In the genomic region with DNA sequence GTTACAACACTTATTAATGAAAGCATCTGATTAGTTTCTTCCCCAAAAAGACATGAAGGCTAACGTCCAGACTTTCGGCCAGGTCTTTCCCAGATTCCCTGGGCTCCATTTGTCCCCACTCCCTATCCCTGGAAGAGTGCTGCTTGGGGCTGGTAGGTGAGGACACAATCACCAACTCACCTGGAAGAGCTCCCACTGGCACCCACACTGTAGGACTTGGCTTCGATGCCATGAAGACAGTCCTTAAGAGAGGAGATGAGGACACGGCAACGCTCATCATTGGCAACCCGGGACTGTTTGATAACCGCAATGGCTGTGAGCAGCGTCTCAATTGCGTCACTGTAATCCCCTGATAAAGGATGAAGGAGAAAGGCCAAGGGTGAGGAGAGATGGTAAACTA, we compare ENCODE assay signal across 17 cellular contexts. TPM values are rescaled to one million over a fixed set of nuclear protein-coding genes. Genes with fewer than 3 reads are reported as not detected.
DNase-seq lines count a peak whose midpoint lies in the region; ATAC-seq, FAIRE-seq and TF ChIP-seq lines count a peak whose summit lies in the region.
"Had no signal": no experiment of that assay in that cellular context is flagged by ENCODE, and none has a peak within 500 bp of the region (broad histone marks: within the 10 kb centered on the region; RNA-seq: fewer than 3 reads in every experiment).

No MANE protein-coding gene starts in this region.

- no TSS peak for BruUV-seq in GM12878 (replicated peaks; lab: Mats Ljungman, UMichigan)

- CTCF ChIA-PET in GM12878 (lab: Yijun Ruan, JAX) = interaction anchor here (0.6 to 1.0 kb wide), 2 partner anchors 26 to 50 kb away, joined by 3 read pairs; partner anchors contain the start of genes CYB561A3 and TMEM138

- RAD21 ChIA-PET in GM12878 (lab: Charles Lee; ENCODE audit: unreplicated experiment) = no interaction called here

- POLR2A ChIA-PET in GM12878 (lab: Charles Lee) = no interaction called here

- TF ChIP-seq CTCF in GM12878 (IDR thresholded peaks at IDR 0.05 in 2 of 3, conservative IDR thresholded peaks at IDR 0.05 in 1 of 3; ENCODE audit: control insufficient read depth in 2 of 3, extremely low read depth in 1 of 3, insufficient read depth in 1 of 3, low read depth in 3 of 3, low read length in 3 of 3) (no peak), osteoblast (IDR thresholded peaks at IDR 0.05; ENCODE audit: extremely low read depth, low read depth, low read length) (no peak)

- no peak for DNase-seq in GM12878 (ENCODE audit: low read depth, low spot score)
- DNase-seq in osteoblast (ENCODE audit: insufficient read length, low spot score, missing footprints) = no peak
- DNase-seq in activated CD8-positive, alpha-beta memory T cell treated with anti-CD3 and anti-CD28 coated beads, Interleukin-2, amount 50 U/mL, for 4 hours = no peak
- DNase-seq: CD4-positive, alpha-beta T cell; EL; HFFc6; NCI-H1048; NCI-H1436 treated with DMSO at 0.1 percent for 48 hours; NCI-H2029 treated with DMSO at 0.1 percent for 48 hours; NCI-H2171 treated with DMSO at 0.1 percent for 48 hours; NCI-H446 treated with DMSO at 0.1 percent for 48 hours; NCI-H748 treated with DMSO at 0.1 percent for 48 hours; RPMI8226; SIG-M5 had no signal

- H2AFZ ChIP-seq in GM12878 (ENCODE audit: control insufficient read depth, low read depth, low read length) = no peak overlapping the region
- no peak overlapping the region for H2AFZ ChIP-seq in osteoblast (ENCODE audit: low read length)

- no peak overlapping the region for H3K4me2 ChIP-seq in GM12878 (ENCODE audit: control insufficient read depth, insufficient read depth)
- no peak overlapping the region for H3K4me2 ChIP-seq in osteoblast (ENCODE audit: insufficient read depth, low read length)
- H3K4me2 ChIP-seq: KMS-11 had no signal

- no peak for TF ChIP-seq EP300 in GM12878 (IDR thresholded peaks at IDR 0.05; ENCODE audit: borderline replicate concordance in 1 of 2, control insufficient read depth in 1 of 2, low read depth in 2 of 2, low read length in 2 of 2)

- in situ Hi-C loops in GM12878 (cut with MboI) = no loop called here

- H3K9me3 ChIP-seq in GM12878 (replicated peaks; ENCODE audit: control insufficient read depth, insufficient read depth, low read length) (no peaks in the 10 kb centered on the region), osteoblast (ENCODE audit: low read depth, low read length) (no peaks in the 10 kb centered on the region)

- 85% methylated on average over 9 of the region's 9 CpGs for WGBS in GM12878 (ENCODE audit: insufficient coverage, insufficient replicate concordance, low lambda C conversion rate, missing lambda C conversion rate)

- H3K27me3 ChIP-seq in GM12878 (replicated peaks in 1 of 2; ENCODE audit: control insufficient read depth in 2 of 2, insufficient read depth in 2 of 2, low read length in 1 of 2) (no peaks in the 10 kb centered on the region), osteoblast (ENCODE audit: insufficient read depth, low read length) (no peaks in the 10 kb centered on the region)

- TF ChIP-seq RAD21 in GM12878 (IDR thresholded peaks at IDR 0.05; ENCODE audit: insufficient read depth, low read depth, low read length) = no peak

- H3K4me3 ChIP-seq in GM12878 (no peak overlapping the region), osteoblast (ENCODE audit: insufficient read depth, low read length) (no peak overlapping the region)

- H3K36me3 ChIP-seq in GM12878 (ENCODE audit: control insufficient read depth in 2 of 2, insufficient read depth in 2 of 2, low read length in 1 of 2) (peaks cover 27 to 50% of the 10 kb centered on the region in 2 experiments), osteoblast (ENCODE audit: insufficient read depth, low read length) (peaks cover 92% of the 10 kb centered on the region)

- no peak for ATAC-seq in GM12878

- FAIRE-seq in GM12878 (lab: Jason Lieb, UNC) = no peak
- FAIRE-seq: GM19239, H54 had no signal

- peak; percentile 64 for TF ChIP-seq POLR2A in GM12878 (IDR thresholded peaks at IDR 0.05; ENCODE audit: low read depth, low read length)

- H3K27ac ChIP-seq in GM12878 (ENCODE audit: control insufficient read depth, insufficient read depth) (no peak overlapping the region), osteoblast (ENCODE audit: low read depth, low read length) (peak overlapping the region; percentile 7)
- H3K27ac ChIP-seq: KMS-11 had no signal

- intact Hi-C loops in GM12878 (cut with micrococcal nuclease; ENCODE audit: unreplicated experiment) = no loop called here

- no peak overlapping the region for H3K9ac ChIP-seq in GM12878 (ENCODE audit: control insufficient read depth, insufficient read depth, low read length)
- H3K9ac ChIP-seq: KMS-11 had no signal

- H4K20me1 ChIP-seq in GM12878 (ENCODE audit: control insufficient read depth, insufficient read depth) (no peaks in the 10 kb centered on the region; the same call in 1 of the 2 replicates), osteoblast (ENCODE audit: insufficient read depth, low read length) (peaks cover 4% of the 10 kb centered on the region)

- SMC1A ChIA-PET in GM12878 (lab: Charles Lee; ENCODE audit: uncharacterized antibody, unreplicated experiment) = interaction anchor here (1.0 kb wide), 1 partner anchor 10 kb away, joined by 3 read pairs; no protein-coding TSS in a partner anchor

- H3K4me1 ChIP-seq in GM12878 (ENCODE audit: control insufficient read depth, insufficient read depth, low read length) (no peaks in the 10 kb centered on the region), osteoblast (ENCODE audit: insufficient read depth, low read length) (peaks cover 12% of the 10 kb centered on the region)

- no peaks in the 10 kb centered on the region for H3K79me2 ChIP-seq in GM12878 (ENCODE audit: control insufficient read depth, insufficient read depth, low read length)
- H3K79me2 ChIP-seq in osteoblast (ENCODE audit: insufficient read depth, low read length) = peaks cover 19% of the 10 kb centered on the region

RNA-seq across cellular contexts. Expression of gene CPSF7, which starts 18.2 kb away (rescaled TPM):
- 149 and 155 TPM in 2 replicates for total RNA-seq in GM12878 (2013; cell fraction: nucleolus; rRNA removed)
- total RNA-seq in GM12878 (2014; rRNA removed) = 31.8 TPM in 2 replicates
- total RNA-seq in GM12878 (2014; rRNA removed; fragmentation: Illumina TruSeq; extraction: Trizol) = 41.9 and 42.4 TPM in 2 replicates
- total RNA-seq in GM12878 (2021) = 80.2 and 89.0 TPM in 2 replicates
- polyA plus RNA-seq in GM12878 (2011; ENCODE audit: low read depth) = 40.8 TPM
- 37.9 and 61.6 TPM in 2 replicates for polyA plus RNA-seq in GM12878 (2011; rRNA removed)
- 63.8 TPM in 2 replicates for polyA plus RNA-seq in GM12878 (2011; cell fraction: cytosol; rRNA removed)
- polyA plus RNA-seq in GM12878 (2011; cell fraction: nucleus; rRNA removed) = 174 and 211 TPM in 2 replicates
- 54.7 and 57.2 TPM in 2 replicates for polyA plus RNA-seq in GM12878 (2012)
- polyA plus RNA-seq in GM12878 (2014; fragmentation: Illumina TruSeq; extraction: Trizol) = 93.1 and 107 TPM in 2 replicates
- polyA plus RNA-seq in GM12878 (2014; fragmentation: Nextera tagmentation; extraction: Ambion mirVana) = 10 to 100 TPM; 14.9 to 21.9 TPM
- polyA plus RNA-seq in GM12878 (2014; rRNA removed) = 65.9 and 66.8 TPM in 2 replicates
- polyA plus RNA-seq in GM12878 (2016; fragmentation: Nextera tagmentation; extraction: Ambion mirVana) = 10 to 100 TPM; 60.3 to 67.0 TPM
- polyA minus RNA-seq in GM12878 (2011; rRNA and poly(A)+ RNA removed) = 52.6 and 53.3 TPM in 2 replicates
- polyA minus RNA-seq in GM12878 (2011; cell fraction: cytosol; rRNA and poly(A)+ RNA removed) = 38.6 and 42.8 TPM in 2 replicates
- polyA minus RNA-seq in GM12878 (2011; cell fraction: nucleus; rRNA and poly(A)+ RNA removed) = 34.1 and 55.6 TPM in 2 replicates
- 29.0 and 29.2 TPM in 2 replicates for total RNA-seq in osteoblast

RNA-seq across cellular contexts. Expression of gene SDHAF2, which starts 18.3 kb away (rescaled TPM):
- total RNA-seq in GM12878 (2013; cell fraction: nucleolus; rRNA removed) = 103 and 139 TPM in 2 replicates
- total RNA-seq in GM12878 (2014; rRNA removed) (64.9 and 66.8 TPM in 2 replicates), GM12878 (2014; rRNA removed; fragmentation: Illumina TruSeq; extraction: Trizol) (30.6 and 32.5 TPM in 2 replicates), GM12878 (2021) (42.5 and 42.6 TPM in 2 replicates), osteoblast (37.7 and 46.3 TPM in 2 replicates)
- 46.6 TPM for polyA plus RNA-seq in GM12878 (2011; ENCODE audit: low read depth)
- polyA plus RNA-seq in GM12878 (2011; rRNA removed) (76.0 and 92.1 TPM in 2 replicates), GM12878 (2014; fragmentation: Illumina TruSeq; extraction: Trizol) (38.0 and 52.2 TPM in 2 replicates), GM12878 (2014; fragmentation: Nextera tagmentation; extraction: Ambion mirVana) (100 to 1,000 TPM; 155 to 160 TPM), GM12878 (2014; rRNA removed) (70.2 and 72.0 TPM in 2 replicates), GM12878 (2016; fragmentation: Nextera tagmentation; extraction: Ambion mirVana) (10 to 100 TPM; 86.4 to 93.5 TPM)
- polyA plus RNA-seq in GM12878 (2011; cell fraction: cytosol; rRNA removed) = 120 and 128 TPM in 2 replicates
- 47.5 and 49.8 TPM in 2 replicates for polyA plus RNA-seq in GM12878 (2011; cell fraction: nucleus; rRNA removed)
- polyA plus RNA-seq in GM12878 (2012) = 42.5 and 46.1 TPM in 2 replicates
- polyA minus RNA-seq in GM12878 (2011; rRNA and poly(A)+ RNA removed) = 89.0 and 101 TPM in 2 replicates
- polyA minus RNA-seq in GM12878 (2011; cell fraction: cytosol; rRNA and poly(A)+ RNA removed) = 17.9 and 42.6 TPM in 2 replicates
- polyA minus RNA-seq in GM12878 (2011; cell fraction: nucleus; rRNA and poly(A)+ RNA removed) = 45.3 and 79.5 TPM in 2 replicates

RNA-seq across cellular contexts. Expression of gene TMEM216, which starts 19.2 kb away (rescaled TPM):
- 9.8 and 11.8 TPM in 2 replicates for total RNA-seq in GM12878 (2013; cell fraction: nucleolus; rRNA removed)
- 10.2 and 11.3 TPM in 2 replicates for total RNA-seq in GM12878 (2014; rRNA removed)
- 9.3 and 10.2 TPM in 2 replicates for total RNA-seq in GM12878 (2014; rRNA removed; fragmentation: Illumina TruSeq; extraction: Trizol)
- 6.4 and 7.8 TPM in 2 replicates for total RNA-seq in GM12878 (2021)
- polyA plus RNA-seq in GM12878 (2011; ENCODE audit: low read depth) = 15.9 TPM
- 32.1 and 40.2 TPM in 2 replicates for polyA plus RNA-seq in GM12878 (2011; rRNA removed)
- polyA plus RNA-seq in GM12878 (2011; cell fraction: cytosol; rRNA removed) = 39.1 and 47.3 TPM in 2 replicates
- 16.9 and 21.4 TPM in 2 replicates for polyA plus RNA-seq in GM12878 (2011; cell fraction: nucleus; rRNA removed)
- 13.2 and 14.2 TPM in 2 replicates for polyA plus RNA-seq in GM12878 (2012)
- polyA plus RNA-seq in GM12878 (2014; fragmentation: Illumina TruSeq; extraction: Trizol) = 17.3 and 20.4 TPM in 2 replicates
- 10 to 100 TPM; 25.6 to 40.7 TPM for polyA plus RNA-seq in GM12878 (2014; fragmentation: Nextera tagmentation; extraction: Ambion mirVana)
- 16.0 and 19.1 TPM in 2 replicates for polyA plus RNA-seq in GM12878 (2014; rRNA removed)
- polyA plus RNA-seq in GM12878 (2016; fragmentation: Nextera tagmentation; extraction: Ambion mirVana) = 10 to 100 TPM; 21.1 to 24.7 TPM
- polyA minus RNA-seq in GM12878 (2011; rRNA and poly(A)+ RNA removed) = 22.0 and 30.9 TPM in 2 replicates
- 2.4 and 2.8 TPM in 2 replicates for polyA minus RNA-seq in GM12878 (2011; cell fraction: cytosol; rRNA and poly(A)+ RNA removed)
- polyA minus RNA-seq in GM12878 (2011; cell fraction: nucleus; rRNA and poly(A)+ RNA removed) = 5.8 and 6.6 TPM in 2 replicates
- total RNA-seq in osteoblast = 5.8 and 8.3 TPM in 2 replicates

RNA-seq across cellular contexts. Expression of gene TMEM138, which starts 49.4 kb away (rescaled TPM):
- total RNA-seq in GM12878 (2013; cell fraction: nucleolus; rRNA removed) = 115 and 125 TPM in 2 replicates
- total RNA-seq in GM12878 (2014; rRNA removed) = 28.5 and 30.1 TPM in 2 replicates
- total RNA-seq in GM12878 (2014; rRNA removed; fragmentation: Illumina TruSeq; extraction: Trizol) = 37.4 and 43.0 TPM in 2 replicates
- total RNA-seq in GM12878 (2021) = 44.5 and 47.6 TPM in 2 replicates
- 21.0 TPM for polyA plus RNA-seq in GM12878 (2011; ENCODE audit: low read depth)
- polyA plus RNA-seq in GM12878 (2011; rRNA removed) = 93.6 and 116 TPM in 2 replicates
- polyA plus RNA-seq in GM12878 (2011; cell fraction: cytosol; rRNA removed) = 80.1 and 99.6 TPM in 2 replicates
- 139 and 147 TPM in 2 replicates for polyA plus RNA-seq in GM12878 (2011; cell fraction: nucleus; rRNA removed)
- 27.0 and 33.6 TPM in 2 replicates for polyA plus RNA-seq in GM12878 (2012)
- 72.8 and 82.6 TPM in 2 replicates for polyA plus RNA-seq in GM12878 (2014; fragmentation: Illumina TruSeq; extraction: Trizol)
- polyA plus RNA-seq in GM12878 (2014; fragmentation: Nextera tagmentation; extraction: Ambion mirVana) = 10 to 100 TPM; 64.2 to 87.2 TPM
- polyA plus RNA-seq in GM12878 (2014; rRNA removed) = 46.4 and 48.2 TPM in 2 replicates
- polyA plus RNA-seq in GM12878 (2016; fragmentation: Nextera tagmentation; extraction: Ambion mirVana) = 10 to 100 TPM; 83.5 to 86.3 TPM
- polyA minus RNA-seq in GM12878 (2011; rRNA and poly(A)+ RNA removed) = 88.5 and 94.5 TPM in 2 replicates
- polyA minus RNA-seq in GM12878 (2011; cell fraction: cytosol; rRNA and poly(A)+ RNA removed) = 14.8 and 15.4 TPM in 2 replicates
- polyA minus RNA-seq in GM12878 (2011; cell fraction: nucleus; rRNA and poly(A)+ RNA removed) = 45.6 and 97.5 TPM in 2 replicates
- total RNA-seq in osteoblast = 41.3 and 48.3 TPM in 2 replicates

RNA-seq across cellular contexts. Expression of gene CYB561A3, which starts 49.9 kb away (rescaled TPM):
- 48.1 and 52.7 TPM in 2 replicates for total RNA-seq in GM12878 (2013; cell fraction: nucleolus; rRNA removed)
- total RNA-seq in GM12878 (2014; rRNA removed) (77.2 and 84.6 TPM in 2 replicates), GM12878 (2014; rRNA removed; fragmentation: Illumina TruSeq; extraction: Trizol) (46.7 and 48.2 TPM in 2 replicates), GM12878 (2021) (76.0 and 92.2 TPM in 2 replicates), osteoblast (149 and 151 TPM in 2 replicates)
- polyA plus RNA-seq in GM12878 (2011; ENCODE audit: low read depth) = 49.0 TPM
- polyA plus RNA-seq in GM12878 (2011; rRNA removed) (26.7 and 44.9 TPM in 2 replicates), GM12878 (2014; fragmentation: Illumina TruSeq; extraction: Trizol) (36.7 and 76.4 TPM in 2 replicates), GM12878 (2014; fragmentation: Nextera tagmentation; extraction: Ambion mirVana) (10 to 100 TPM; 40.1 to 53.5 TPM), GM12878 (2014; rRNA removed) (72.4 and 81.2 TPM in 2 replicates), GM12878 (2016; fragmentation: Nextera tagmentation; extraction: Ambion mirVana) (100 to 1,000 TPM; 152 to 169 TPM)
- polyA plus RNA-seq in GM12878 (2011; cell fraction: cytosol; rRNA removed) = 126 and 132 TPM in 2 replicates
- polyA plus RNA-seq in GM12878 (2011; cell fraction: nucleus; rRNA removed) = 177 and 190 TPM in 2 replicates
- polyA plus RNA-seq in GM12878 (2012) = 55.0 and 57.5 TPM in 2 replicates
- polyA minus RNA-seq in GM12878 (2011; rRNA and poly(A)+ RNA removed) = 77.8 and 92.3 TPM in 2 replicates
- polyA minus RNA-seq in GM12878 (2011; cell fraction: cytosol; rRNA and poly(A)+ RNA removed) = 23.7 and 27.0 TPM in 2 replicates
- polyA minus RNA-seq in GM12878 (2011; cell fraction: nucleus; rRNA and poly(A)+ RNA removed) = 22.0 and 42.0 TPM in 2 replicates
